1 cellular context compared by ENCODE assay signal in the genomic region with DNA sequence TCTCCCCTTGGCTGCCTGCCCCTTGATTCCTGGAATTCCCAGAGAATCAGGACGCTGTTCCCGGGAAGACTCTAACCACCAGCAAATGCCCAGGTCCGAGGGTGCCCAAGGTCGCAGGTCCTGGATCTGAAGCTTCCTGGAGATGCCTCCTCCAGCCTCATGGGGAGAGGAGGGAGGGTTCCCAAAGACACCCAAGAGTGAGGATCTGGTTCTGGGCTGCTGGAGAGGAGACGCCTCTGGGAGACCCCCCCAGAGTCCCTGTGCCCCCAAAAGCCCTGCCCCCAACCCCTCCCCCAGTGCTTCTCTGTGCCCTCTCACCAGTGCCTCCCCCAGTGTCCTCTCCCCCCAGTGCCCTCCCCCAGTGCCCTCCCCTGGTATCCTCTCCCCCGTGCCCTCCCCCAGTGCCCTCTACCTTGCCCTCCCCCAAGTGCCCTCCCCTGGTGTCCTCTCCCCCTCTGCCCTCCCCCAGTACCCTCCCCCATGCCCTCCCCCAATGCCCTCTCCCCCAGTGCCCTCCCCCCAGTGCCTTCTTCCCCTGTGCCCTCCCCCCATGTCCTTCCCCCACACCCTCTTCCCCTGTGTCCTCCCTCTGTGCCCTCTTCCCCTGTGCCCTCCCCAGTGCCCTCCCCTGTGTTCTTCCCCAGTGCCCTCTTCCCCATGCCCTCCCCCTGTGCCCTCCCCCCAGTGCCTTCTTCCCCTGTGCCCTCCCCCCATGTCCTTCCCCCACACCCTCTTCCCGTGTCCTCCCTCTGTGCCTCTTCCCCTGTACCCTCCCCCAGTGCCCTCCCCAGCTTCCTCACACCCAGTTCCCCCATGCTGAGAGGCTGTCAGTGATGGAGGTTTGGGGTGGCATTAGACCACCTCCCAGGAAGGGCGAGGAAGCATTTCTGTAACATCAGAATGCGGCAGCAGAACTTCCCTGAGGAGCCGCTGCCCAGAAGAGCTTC.
TF ChIP-seq lines count a peak whose summit lies in the region.

No MANE protein-coding gene starts in this region.

TF ChIP-seq in H1, 55 proteins besides CTCF, POLR2A, EP300 and RAD21:
- TF ChIP-seq ASH2L (IDR thresholded peaks at IDR 0.05; ENCODE audit: low read length) (no peak), SP1 (IDR thresholded peaks at IDR 0.05; ENCODE audit: low read depth, low read length) (no peak), SIX5 (IDR thresholded peaks at IDR 0.05; ENCODE audit: low read depth, low read length) (no peak), SIRT6 (IDR thresholded peaks at IDR 0.05; ENCODE audit: low read length) (no peak), RNF2 (IDR thresholded peaks at IDR 0.05; ENCODE audit: borderline replicate concordance, low read depth, low read length, missing control alignments, poor library complexity, severe bottlenecking) (no peak), TAF1 (IDR thresholded peaks at IDR 0.05; ENCODE audit: low read depth, low read length) (no peak), POLR2AphosphoS5 (IDR thresholded peaks at IDR 0.05; ENCODE audit: low read depth, low read length) (no peak), NANOG (IDR thresholded peaks at IDR 0.05; ENCODE audit: insufficient read depth, low read depth, low read length, poor library complexity, severe bottlenecking) (no peak)
- TF ChIP-seq, protein P1, sequence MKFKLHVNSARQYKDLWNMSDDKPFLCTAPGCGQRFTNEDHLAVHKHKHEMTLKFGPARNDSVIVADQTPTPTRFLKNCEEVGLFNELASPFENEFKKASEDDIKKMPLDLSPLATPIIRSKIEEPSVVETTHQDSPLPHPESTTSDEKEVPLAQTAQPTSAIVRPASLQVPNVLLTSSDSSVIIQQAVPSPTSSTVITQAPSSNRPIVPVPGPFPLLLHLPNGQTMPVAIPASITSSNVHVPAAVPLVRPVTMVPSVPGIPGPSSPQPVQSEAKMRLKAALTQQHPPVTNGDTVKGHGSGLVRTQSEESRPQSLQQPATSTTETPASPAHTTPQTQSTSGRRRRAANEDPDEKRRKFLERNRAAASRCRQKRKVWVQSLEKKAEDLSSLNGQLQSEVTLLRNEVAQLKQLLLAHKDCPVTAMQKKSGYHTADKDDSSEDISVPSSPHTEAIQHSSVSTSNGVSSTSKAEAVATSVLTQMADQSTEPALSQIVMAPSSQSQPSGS (IDR thresholded peaks at IDR 0.05; ENCODE audit: low read length): no peak
- TF ChIP-seq, protein P2, sequence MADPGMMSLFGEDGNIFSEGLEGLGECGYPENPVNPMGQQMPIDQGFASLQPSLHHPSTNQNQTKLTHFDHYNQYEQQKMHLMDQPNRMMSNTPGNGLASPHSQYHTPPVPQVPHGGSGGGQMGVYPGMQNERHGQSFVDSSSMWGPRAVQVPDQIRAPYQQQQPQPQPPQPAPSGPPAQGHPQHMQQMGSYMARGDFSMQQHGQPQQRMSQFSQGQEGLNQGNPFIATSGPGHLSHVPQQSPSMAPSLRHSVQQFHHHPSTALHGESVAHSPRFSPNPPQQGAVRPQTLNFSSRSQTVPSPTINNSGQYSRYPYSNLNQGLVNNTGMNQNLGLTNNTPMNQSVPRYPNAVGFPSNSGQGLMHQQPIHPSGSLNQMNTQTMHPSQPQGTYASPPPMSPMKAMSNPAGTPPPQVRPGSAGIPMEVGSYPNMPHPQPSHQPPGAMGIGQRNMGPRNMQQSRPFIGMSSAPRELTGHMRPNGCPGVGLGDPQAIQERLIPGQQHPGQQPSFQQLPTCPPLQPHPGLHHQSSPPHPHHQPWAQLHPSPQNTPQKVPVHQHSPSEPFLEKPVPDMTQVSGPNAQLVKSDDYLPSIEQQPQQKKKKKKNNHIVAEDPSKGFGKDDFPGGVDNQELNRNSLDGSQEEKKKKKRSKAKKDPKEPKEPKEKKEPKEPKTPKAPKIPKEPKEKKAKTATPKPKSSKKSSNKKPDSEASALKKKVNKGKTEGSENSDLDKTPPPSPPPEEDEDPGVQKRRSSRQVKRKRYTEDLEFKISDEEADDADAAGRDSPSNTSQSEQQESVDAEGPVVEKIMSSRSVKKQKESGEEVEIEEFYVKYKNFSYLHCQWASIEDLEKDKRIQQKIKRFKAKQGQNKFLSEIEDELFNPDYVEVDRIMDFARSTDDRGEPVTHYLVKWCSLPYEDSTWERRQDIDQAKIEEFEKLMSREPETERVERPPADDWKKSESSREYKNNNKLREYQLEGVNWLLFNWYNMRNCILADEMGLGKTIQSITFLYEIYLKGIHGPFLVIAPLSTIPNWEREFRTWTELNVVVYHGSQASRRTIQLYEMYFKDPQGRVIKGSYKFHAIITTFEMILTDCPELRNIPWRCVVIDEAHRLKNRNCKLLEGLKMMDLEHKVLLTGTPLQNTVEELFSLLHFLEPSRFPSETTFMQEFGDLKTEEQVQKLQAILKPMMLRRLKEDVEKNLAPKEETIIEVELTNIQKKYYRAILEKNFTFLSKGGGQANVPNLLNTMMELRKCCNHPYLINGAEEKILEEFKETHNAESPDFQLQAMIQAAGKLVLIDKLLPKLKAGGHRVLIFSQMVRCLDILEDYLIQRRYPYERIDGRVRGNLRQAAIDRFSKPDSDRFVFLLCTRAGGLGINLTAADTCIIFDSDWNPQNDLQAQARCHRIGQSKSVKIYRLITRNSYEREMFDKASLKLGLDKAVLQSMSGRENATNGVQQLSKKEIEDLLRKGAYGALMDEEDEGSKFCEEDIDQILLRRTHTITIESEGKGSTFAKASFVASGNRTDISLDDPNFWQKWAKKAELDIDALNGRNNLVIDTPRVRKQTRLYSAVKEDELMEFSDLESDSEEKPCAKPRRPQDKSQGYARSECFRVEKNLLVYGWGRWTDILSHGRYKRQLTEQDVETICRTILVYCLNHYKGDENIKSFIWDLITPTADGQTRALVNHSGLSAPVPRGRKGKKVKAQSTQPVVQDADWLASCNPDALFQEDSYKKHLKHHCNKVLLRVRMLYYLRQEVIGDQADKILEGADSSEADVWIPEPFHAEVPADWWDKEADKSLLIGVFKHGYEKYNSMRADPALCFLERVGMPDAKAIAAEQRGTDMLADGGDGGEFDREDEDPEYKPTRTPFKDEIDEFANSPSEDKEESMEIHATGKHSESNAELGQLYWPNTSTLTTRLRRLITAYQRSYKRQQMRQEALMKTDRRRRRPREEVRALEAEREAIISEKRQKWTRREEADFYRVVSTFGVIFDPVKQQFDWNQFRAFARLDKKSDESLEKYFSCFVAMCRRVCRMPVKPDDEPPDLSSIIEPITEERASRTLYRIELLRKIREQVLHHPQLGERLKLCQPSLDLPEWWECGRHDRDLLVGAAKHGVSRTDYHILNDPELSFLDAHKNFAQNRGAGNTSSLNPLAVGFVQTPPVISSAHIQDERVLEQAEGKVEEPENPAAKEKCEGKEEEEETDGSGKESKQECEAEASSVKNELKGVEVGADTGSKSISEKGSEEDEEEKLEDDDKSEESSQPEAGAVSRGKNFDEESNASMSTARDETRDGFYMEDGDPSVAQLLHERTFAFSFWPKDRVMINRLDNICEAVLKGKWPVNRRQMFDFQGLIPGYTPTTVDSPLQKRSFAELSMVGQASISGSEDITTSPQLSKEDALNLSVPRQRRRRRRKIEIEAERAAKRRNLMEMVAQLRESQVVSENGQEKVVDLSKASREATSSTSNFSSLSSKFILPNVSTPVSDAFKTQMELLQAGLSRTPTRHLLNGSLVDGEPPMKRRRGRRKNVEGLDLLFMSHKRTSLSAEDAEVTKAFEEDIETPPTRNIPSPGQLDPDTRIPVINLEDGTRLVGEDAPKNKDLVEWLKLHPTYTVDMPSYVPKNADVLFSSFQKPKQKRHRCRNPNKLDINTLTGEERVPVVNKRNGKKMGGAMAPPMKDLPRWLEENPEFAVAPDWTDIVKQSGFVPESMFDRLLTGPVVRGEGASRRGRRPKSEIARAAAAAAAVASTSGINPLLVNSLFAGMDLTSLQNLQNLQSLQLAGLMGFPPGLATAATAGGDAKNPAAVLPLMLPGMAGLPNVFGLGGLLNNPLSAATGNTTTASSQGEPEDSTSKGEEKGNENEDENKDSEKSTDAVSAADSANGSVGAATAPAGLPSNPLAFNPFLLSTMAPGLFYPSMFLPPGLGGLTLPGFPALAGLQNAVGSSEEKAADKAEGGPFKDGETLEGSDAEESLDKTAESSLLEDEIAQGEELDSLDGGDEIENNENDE (IDR thresholded peaks at IDR 0.05; ENCODE audit: insufficient replicate concordance, low read length): no peak
